Comparison of ENCODE assay signal across 8 cellular contexts in the genomic region with DNA sequence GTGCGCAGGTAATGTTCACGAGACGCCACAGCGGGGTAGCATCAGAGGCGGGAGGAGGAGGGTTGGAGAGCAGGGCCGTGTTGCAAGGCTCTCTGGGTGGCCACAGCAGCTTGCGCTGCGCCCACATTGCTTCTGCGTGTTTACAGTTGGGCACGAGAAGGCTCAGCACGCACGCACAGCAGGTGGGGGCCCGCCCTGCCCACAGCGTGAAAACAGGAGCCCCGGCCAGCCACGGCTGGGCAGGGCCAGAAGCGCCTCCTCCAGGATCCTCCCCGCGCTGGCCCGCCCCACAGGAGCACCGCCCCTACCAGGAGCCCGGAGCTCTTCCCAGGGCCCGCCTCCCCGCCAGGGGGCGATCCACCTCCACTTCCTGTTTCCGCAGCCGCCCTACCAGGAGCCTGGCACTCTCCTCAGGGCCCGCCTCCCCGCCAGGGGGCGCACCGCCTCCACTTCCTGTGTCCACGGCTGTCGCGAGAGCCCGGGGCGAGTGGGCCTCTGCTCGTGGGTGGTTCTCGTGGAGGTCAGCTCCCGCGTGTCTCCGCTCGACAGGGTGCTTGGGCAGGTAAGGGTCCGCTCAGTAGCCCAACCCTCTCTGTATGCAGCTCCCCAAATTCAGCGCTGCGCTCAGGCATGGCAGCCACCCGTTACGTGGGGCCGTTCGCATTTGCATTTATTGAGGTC. TPM values are rescaled to one million over a fixed set of nuclear protein-coding genes. Genes with fewer than 3 reads are reported as not detected.
DNase-seq lines count a peak whose midpoint lies in the region; ATAC-seq and TF ChIP-seq lines count a peak whose summit lies in the region.

A gene with protein sequence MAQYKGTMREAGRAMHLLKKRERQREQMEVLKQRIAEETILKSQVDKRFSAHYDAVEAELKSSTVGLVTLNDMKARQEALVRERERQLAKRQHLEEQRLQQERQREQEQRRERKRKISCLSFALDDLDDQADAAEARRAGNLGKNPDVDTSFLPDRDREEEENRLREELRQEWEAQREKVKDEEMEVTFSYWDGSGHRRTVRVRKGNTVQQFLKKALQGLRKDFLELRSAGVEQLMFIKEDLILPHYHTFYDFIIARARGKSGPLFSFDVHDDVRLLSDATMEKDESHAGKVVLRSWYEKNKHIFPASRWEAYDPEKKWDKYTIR (plus strand): TSS at position 449 of the 681 bp plus-strand sequence. CDS start 439 bp downstream, outside the sequence.

- H3K27me3 Mint-ChIP-seq in activated naive CD8-positive, alpha-beta T cell: no peaks in the 10 kb centered on the region
- H3K27me3 Mint-ChIP-seq in glutamatergic neuron (ENCODE audit: unreplicated experiment): peaks cover 7% of the 10 kb centered on the region

- in situ Hi-C loops in Caki2 (cut with HindIII; ENCODE audit: low pct_unique_long_range_greater_than_20kb, low sequenced_read_pairs): no loop called here

- TF ChIP-seq POLR2A in ovary (IDR thresholded peaks at IDR 0.05): peak; percentile 27

- WGBS in HUES64: 88% methylated on average over 49 of the region's 49 CpGs
- 27 to 64% (median 47%) methylated on average over 42 to 49 of the region's 49 CpGs for WGBS in ovary, 3 donors

- peak within 1 kb of the TSS; percentile 58 for H3K4me3 ChIP-seq in HUES64 (ENCODE audit: low read length)
- peak within 1 kb of the TSS; percentile 15 for H3K4me3 ChIP-seq in SJSA1
- H3K4me3 ChIP-seq in ovary: peak within 1 kb of the TSS; percentile 49
- peak within 1 kb of the TSS; percentile 71 for H3K4me3 ChIP-seq in thoracic aorta

- H3K9ac ChIP-seq in HUES64 (ENCODE audit: low read depth, low read length): peak within 1 kb of the TSS; percentile 50; the same call in 1 of the 2 replicates

- peaks cover 4% of the 10 kb centered on the region for H3K36me3 Mint-ChIP-seq in activated naive CD8-positive, alpha-beta T cell
- H3K36me3 Mint-ChIP-seq in glutamatergic neuron (ENCODE audit: unreplicated experiment): no peaks in the 10 kb centered on the region

- H3K4me3 Mint-ChIP-seq in activated naive CD8-positive, alpha-beta T cell: peak within 1 kb of the TSS; percentile 76
- H3K4me3 Mint-ChIP-seq in glutamatergic neuron (ENCODE audit: unreplicated experiment): peak within 1 kb of the TSS; percentile 88

- no peak for TF ChIP-seq EP300 in ovary (IDR thresholded peaks at IDR 0.05)

- H3K4me1 Mint-ChIP-seq in activated naive CD8-positive, alpha-beta T cell (ENCODE audit: low read depth): peaks cover 9% of the 10 kb centered on the region
- H3K4me1 Mint-ChIP-seq in glutamatergic neuron (ENCODE audit: low read depth, unreplicated experiment): peaks cover 1% of the 10 kb centered on the region

- peak; percentile 92 for ATAC-seq in GM21381 (IDR thresholded peaks at IDR 0.05; ENCODE audit: unreplicated experiment)
- ATAC-seq in thoracic aorta (ENCODE audit: insufficient number of reproducible peaks, low FRiP score, low read depth): peak; percentile 70

- peak; percentile 100 for TF ChIP-seq CTCF in glutamatergic neuron (IDR thresholded peaks at IDR 0.05; ENCODE audit: partially characterized antibody, unreplicated experiment)
- peak; percentile 77 to 98 (median 95) for TF ChIP-seq CTCF in ovary (IDR thresholded peaks at IDR 0.05)
- TF ChIP-seq CTCF in thoracic aorta (IDR thresholded peaks at IDR 0.05): peak; percentile 92

- H3K27me3 ChIP-seq in HUES64 (ENCODE audit: insufficient read depth, low read length) (no peaks in the 10 kb centered on the region), SJSA1 (replicated peaks) (no peaks in the 10 kb centered on the region), ovary (no peaks in the 10 kb centered on the region), thoracic aorta (replicated peaks; ENCODE audit: insufficient read depth) (no peaks in the 10 kb centered on the region)

- no peaks in the 10 kb centered on the region for H3K9me3 ChIP-seq in HUES64 (ENCODE audit: insufficient read depth, low read depth, low read length)
- H3K9me3 ChIP-seq in SJSA1 (replicated peaks): peaks cover 16% of the 10 kb centered on the region; the same call in 1 of the 2 replicates
- H3K9me3 ChIP-seq in ovary: no peaks in the 10 kb centered on the region
- H3K9me3 ChIP-seq in thoracic aorta: no peaks in the 10 kb centered on the region

- peak; percentile 85 for DNase-seq in Caki2 (ENCODE audit: low read depth)
- DNase-seq in SJSA1 (ENCODE audit: low read depth in 1 of 2, low spot score in 2 of 2): peak; percentile 82 to 86
- peak; percentile 98 for DNase-seq in glutamatergic neuron
- peak; percentile 91 to 97 (median 95) for DNase-seq in ovary
- peak; percentile 70 for DNase-seq in thoracic aorta (ENCODE audit: low spot score)

- no peaks in the 10 kb centered on the region for H3K36me3 ChIP-seq in HUES64 (ENCODE audit: insufficient read depth, low read length)
- H3K36me3 ChIP-seq in SJSA1: no peaks in the 10 kb centered on the region; the same call in 1 of the 2 replicates
- H3K36me3 ChIP-seq in ovary: no peaks in the 10 kb centered on the region
- H3K36me3 ChIP-seq in thoracic aorta: no peaks in the 10 kb centered on the region

- intact Hi-C loops in ovary (cut with DNase I): loop anchor here in 2 of 4 donors (10.0 kb wide), 1 partner anchor 104 kb away; no protein-coding TSS in a partner anchor

- peak within 1 kb of the TSS; percentile 61 for H3K27ac Mint-ChIP-seq in activated naive CD8-positive, alpha-beta T cell
- H3K27ac Mint-ChIP-seq in glutamatergic neuron (ENCODE audit: unreplicated experiment): peak within 1 kb of the TSS; percentile 19

- peaks cover 3% of the 10 kb centered on the region for H3K9me3 Mint-ChIP-seq in activated naive CD8-positive, alpha-beta T cell (ENCODE audit: low read depth)
- peaks cover 10% of the 10 kb centered on the region for H3K9me3 Mint-ChIP-seq in glutamatergic neuron (ENCODE audit: unreplicated experiment)

- H3K27ac ChIP-seq in HUES64 (ENCODE audit: low read depth, low read length): no peak within 1 kb of the TSS
- H3K27ac ChIP-seq in SJSA1: 0 out of 2 replicates have a peak within 1 kb of the TSS, but pooled peaks have one; percentile 28
- peak within 1 kb of the TSS in 1 of 2 donors; percentile 12 for H3K27ac ChIP-seq in ovary
- peak within 1 kb of the TSS; percentile 66 to 75 for H3K27ac ChIP-seq in thoracic aorta

- H3K4me1 ChIP-seq in HUES64 (ENCODE audit: insufficient read depth, low read length): no peaks in the 10 kb centered on the region
- H3K4me1 ChIP-seq in SJSA1 (replicated peaks): peaks cover 33% of the 10 kb centered on the region
- H3K4me1 ChIP-seq in ovary (ENCODE audit: insufficient read depth): peaks cover 6% of the 10 kb centered on the region
- H3K4me1 ChIP-seq in thoracic aorta (ENCODE audit: control insufficient read depth in 1 of 2, low read depth in 2 of 2): peaks cover 16 to 46% of the 10 kb centered on the region in 2 donors

RNA-seq across cellular contexts. Expression of the gene that starts here (rescaled TPM):
- total RNA-seq in Caki2 (2014; rRNA removed; shearing (Covaris generic); ENCODE audit: low replicate concordance): 34.0 and 42.6 TPM in 2 replicates
- 0.75 TPM for polyA plus RNA-seq in HUES64 (2013, experiment 1 of 2)
- 0.82 TPM for polyA plus RNA-seq in HUES64 (2013, experiment 2 of 2)
- total RNA-seq in SJSA1 (2014; rRNA removed; shearing (Covaris generic)): 0.25 and 0.58 TPM in 2 replicates
- total RNA-seq in glutamatergic neuron (ENCODE audit: unreplicated experiment) (3.6 TPM), ovary (10 to 100 TPM; 11.5 to 23.0 (median 15.6) TPM), thoracic aorta (10 to 100 TPM; 12.4 to 17.3 TPM)
- 10 to 100 TPM in 1 of 2 donors, 1 to 10 TPM in 1; 8.1 to 19.1 TPM for polyA plus RNA-seq in ovary

Comparison
In these comparisons a context has a peak if more than half of its experiments do, and no peak if none do; other contexts are left out.
1. Peak in DNase-seq, H3K4me3 ChIP-seq and H3K27ac ChIP-seq in SJSA1; RNA of the gene not detected or under 1 TPM.
2. H3K4me3 ChIP-seq: peak in every context shown above with its lines; median percentile 71 in thoracic aorta; 58 in HUES64; 49 in ovary; 15 in SJSA1.